ENCODE assay signal across 32 cellular contexts in the genomic region with DNA sequence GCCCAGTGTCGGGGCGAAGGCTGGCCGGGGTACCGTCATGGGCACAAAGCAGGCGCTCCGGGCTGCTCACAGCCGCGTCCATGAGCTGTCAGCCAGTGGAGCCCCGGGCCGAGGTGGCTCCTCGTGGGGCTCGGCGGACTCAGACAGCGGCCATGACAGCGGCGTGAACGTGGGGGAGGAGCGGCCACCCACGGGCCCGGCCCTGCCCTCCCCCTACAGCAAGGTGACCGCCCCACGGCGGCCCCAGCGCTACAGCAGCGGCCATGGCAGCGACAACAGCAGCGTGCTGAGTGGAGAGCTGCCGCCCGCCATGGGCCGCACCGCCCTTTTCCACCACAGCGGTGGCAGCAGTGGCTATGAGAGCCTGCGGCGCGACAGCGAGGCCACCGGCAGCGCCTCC.
"Had no signal": no experiment of that assay in that cellular context is flagged by ENCODE, and none has a peak within 500 bp of the region (broad histone marks: within the 10 kb centered on the region; RNA-seq: fewer than 3 reads in every experiment).

No MANE protein-coding gene starts in this region.

- H3K27me3 Mint-ChIP-seq: activated CD4-positive, alpha-beta T cell treated with anti-CD3 and anti-CD28 coated beads for 36 hours; activated CD4-positive, alpha-beta T cell treated with anti-CD3 and anti-CD28 coated beads, Interleukin-2, amount 10 ng/mL, durations not matched to agents 24 days and 14 days; activated CD8-positive, alpha-beta memory T cell treated with anti-CD3 and anti-CD28 coated beads, Interleukin-2, amount 10 ng/mL, durations not matched to agents 7 days and 5 days; activated naive CD4-positive, alpha-beta T cell treated with anti-CD3 and anti-CD28 coated beads, Interleukin-2, amount 50 U/mL, for 24 hours; activated naive CD8-positive, alpha-beta T cell treated with anti-CD3 and anti-CD28 coated beads for 36 hours had no signal

- H3K4me3 ChIP-seq: body of pancreas had no signal

- H3K27me3 ChIP-seq: body of pancreas had no signal

- H3K4me3 Mint-ChIP-seq: activated CD4-positive, alpha-beta memory T cell treated with anti-CD3 and anti-CD28 coated beads for 36 hours; activated CD4-positive, alpha-beta T cell treated with anti-CD3 and anti-CD28 coated beads for 36 hours; activated CD4-positive, alpha-beta T cell treated with anti-CD3 and anti-CD28 coated beads, Interleukin-2, amount 10 ng/mL, durations not matched to agents 24 days and 14 days; activated CD8-positive, alpha-beta memory T cell treated with anti-CD3 and anti-CD28 coated beads, Interleukin-2, amount 10 ng/mL, durations not matched to agents 7 days and 5 days; activated CD8-positive, alpha-beta T cell treated with anti-CD3 and anti-CD28 coated beads, Interleukin-2, amount 10 ng/mL, durations not matched to agents 7 days and 5 days; activated naive CD4-positive, alpha-beta T cell treated with anti-CD3 and anti-CD28 coated beads for 36 hours; activated naive CD4-positive, alpha-beta T cell treated with anti-CD3 and anti-CD28 coated beads, Interleukin-2, amount 50 U/mL, for 24 hours; activated naive CD8-positive, alpha-beta T cell treated with anti-CD3 and anti-CD28 coated beads for 36 hours; activated T-helper 1 cell treated with anti-CD3 and anti-CD28 coated beads, Interleukin-12 subunit alpha, Interleukin-12 subunit beta, Interleukin-2, Interleukin-4 antibody, amounts not matched to agents 30 ng/mL and 10 ng/mL and 1 ng/mL, durations not matched to agents 14 hours and 24 hours and 36 hours; effector memory CD8-positive, alpha-beta T cell had no signal

- ATAC-seq: activated CD4-positive, alpha-beta T cell treated with anti-CD3 and anti-CD28 coated beads for 36 hours; activated CD8-positive, alpha-beta memory T cell treated with anti-CD3 and anti-CD28 coated beads, Interleukin-2, amount 10 ng/mL, durations not matched to agents 7 days and 5 days; activated CD8-positive, alpha-beta T cell treated with anti-CD3 and anti-CD28 coated beads, Interleukin-2, amount 10 ng/mL, durations not matched to agents 7 days and 5 days; body of pancreas; effector memory CD8-positive, alpha-beta T cell; esophagus mucosa had no signal

- H3K36me3 Mint-ChIP-seq: activated CD4-positive, alpha-beta memory T cell treated with anti-CD3 and anti-CD28 coated beads for 36 hours; activated CD8-positive, alpha-beta memory T cell treated with anti-CD3 and anti-CD28 coated beads, Interleukin-2, amount 10 ng/mL, durations not matched to agents 7 days and 5 days; activated naive CD4-positive, alpha-beta T cell treated with anti-CD3 and anti-CD28 coated beads, Interleukin-2, amount 50 U/mL, for 24 hours; activated naive CD8-positive, alpha-beta T cell treated with anti-CD3 and anti-CD28 coated beads for 36 hours had no signal

- H3K4me1 Mint-ChIP-seq: activated CD4-positive, alpha-beta T cell treated with anti-CD3 and anti-CD28 coated beads for 36 hours; activated CD4-positive, alpha-beta T cell treated with anti-CD3 and anti-CD28 coated beads, Interleukin-2, amount 10 ng/mL, durations not matched to agents 24 days and 14 days; activated CD8-positive, alpha-beta memory T cell treated with anti-CD3 and anti-CD28 coated beads, Interleukin-2, amount 10 ng/mL, durations not matched to agents 7 days and 5 days; activated naive CD4-positive, alpha-beta T cell treated with anti-CD3 and anti-CD28 coated beads, Interleukin-2, amount 50 U/mL, for 24 hours; activated naive CD8-positive, alpha-beta T cell treated with anti-CD3 and anti-CD28 coated beads for 36 hours had no signal

- H3K27ac Mint-ChIP-seq: activated CD4-positive, alpha-beta memory T cell treated with anti-CD3 and anti-CD28 coated beads for 36 hours; activated CD4-positive, alpha-beta T cell treated with anti-CD3 and anti-CD28 coated beads for 36 hours; activated CD4-positive, alpha-beta T cell treated with anti-CD3 and anti-CD28 coated beads, Interleukin-2, amount 10 ng/mL, durations not matched to agents 24 days and 14 days; activated CD8-positive, alpha-beta memory T cell treated with anti-CD3 and anti-CD28 coated beads, Interleukin-2, amount 10 ng/mL, durations not matched to agents 7 days and 5 days; activated CD8-positive, alpha-beta T cell treated with anti-CD3 and anti-CD28 coated beads, Interleukin-2, amount 10 ng/mL, durations not matched to agents 7 days and 5 days; activated naive CD4-positive, alpha-beta T cell treated with anti-CD3 and anti-CD28 coated beads for 36 hours; activated naive CD4-positive, alpha-beta T cell treated with anti-CD3 and anti-CD28 coated beads, Interleukin-2, amount 50 U/mL, for 24 hours; activated naive CD8-positive, alpha-beta T cell treated with anti-CD3 and anti-CD28 coated beads for 36 hours; activated T-helper 1 cell treated with anti-CD3 and anti-CD28 coated beads, Interleukin-12 subunit alpha, Interleukin-12 subunit beta, Interleukin-2, Interleukin-4 antibody, amounts not matched to agents 30 ng/mL and 10 ng/mL and 1 ng/mL, durations not matched to agents 14 hours and 24 hours and 36 hours; activated T-helper 2 cell treated with anti-CD3 and anti-CD28 coated beads, Interferon-gamma antibody, Interleukin-2, Interleukin-4, amounts not matched to agents 10 μg/mL and 5 μg/mL and 100 μg/mL, durations not matched to agents 14 hours and 24 hours and 36 hours; effector memory CD8-positive, alpha-beta T cell had no signal

- H3K9me3 ChIP-seq: body of pancreas had no signal

- H3K9me3 Mint-ChIP-seq: activated CD4-positive, alpha-beta memory T cell treated with anti-CD3 and anti-CD28 coated beads for 36 hours; activated CD4-positive, alpha-beta T cell treated with anti-CD3 and anti-CD28 coated beads, Interleukin-2, amount 10 ng/mL, durations not matched to agents 24 days and 14 days; activated naive CD4-positive, alpha-beta T cell treated with anti-CD3 and anti-CD28 coated beads for 36 hours; activated naive CD4-positive, alpha-beta T cell treated with anti-CD3 and anti-CD28 coated beads, Interleukin-2, amount 50 U/mL, for 24 hours; activated naive CD8-positive, alpha-beta T cell treated with anti-CD3 and anti-CD28 coated beads for 36 hours; activated T-helper 1 cell treated with anti-CD3 and anti-CD28 coated beads, Interleukin-12 subunit alpha, Interleukin-12 subunit beta, Interleukin-2, Interleukin-4 antibody, amounts not matched to agents 30 ng/mL and 10 ng/mL and 1 ng/mL, durations not matched to agents 14 hours and 24 hours and 36 hours; activated T-helper 2 cell treated with anti-CD3 and anti-CD28 coated beads, Interferon-gamma antibody, Interleukin-2, Interleukin-4, amounts not matched to agents 10 μg/mL and 5 μg/mL and 100 μg/mL, durations not matched to agents 14 hours and 24 hours and 36 hours; effector memory CD8-positive, alpha-beta T cell had no signal

- FAIRE-seq: colon, endometrium, endothelial cell of umbilical vein, frontal cortex, TTC549 had no signal

- DNase-seq: activated CD4-positive, alpha-beta memory T cell treated with anti-CD3 and anti-CD28 coated beads for 36 hours; activated CD4-positive, alpha-beta T cell treated with anti-CD3 and anti-CD28 coated beads for 36 hours; activated CD4-positive, alpha-beta T cell treated with anti-CD3 and anti-CD28 coated beads, Interleukin-2, amount 10 ng/mL, durations not matched to agents 24 days and 14 days; activated CD4-positive, CD25-positive, alpha-beta regulatory T cell; activated CD4-positive, CD25-positive, alpha-beta regulatory T cell treated with anti-CD3 and anti-CD28 coated beads, Interleukin-2, amount 50 U/mL, for 72 hours; activated CD8-positive, alpha-beta memory T cell treated with anti-CD3 and anti-CD28 coated beads, Interleukin-2, amount 10 ng/mL, durations not matched to agents 7 days and 5 days; activated CD8-positive, alpha-beta memory T cell treated with anti-CD3 and anti-CD28 coated beads, Interleukin-2, amount 50 U/mL, for 4 hours; activated CD8-positive, alpha-beta T cell treated with anti-CD3 and anti-CD28 coated beads, Interleukin-2, amount 10 ng/mL, durations not matched to agents 7 days and 5 days; activated effector memory CD4-positive, alpha-beta T cell treated with anti-CD3 and anti-CD28 coated beads, Interleukin-2, amount 50 U/mL, for 16 hours; activated naive CD4-positive, alpha-beta T cell treated with anti-CD3 and anti-CD28 coated beads for 36 hours; activated naive CD8-positive, alpha-beta T cell treated with anti-CD3 and anti-CD28 coated beads for 36 hours; activated T-cell treated with anti-CD3 and anti-CD28 coated beads, Interleukin-2, amount 50 U/mL, for 1 hour; activated T-cell treated with anti-CD3 and anti-CD28 coated beads, Interleukin-2, amount 50 U/mL, for 48 hours; anterior cingulate cortex; body of pancreas; caudate nucleus; cortex of kidney; dermis blood vessel endothelial cell; effector CD4-positive, alpha-beta T cell; effector memory CD8-positive, alpha-beta T cell; foreskin fibroblast; head of caudate nucleus; T-helper 2 cell had no signal

- H3K27ac ChIP-seq: body of pancreas had no signal
